1 cellular context compared by ENCODE assay signal in the genomic region with DNA sequence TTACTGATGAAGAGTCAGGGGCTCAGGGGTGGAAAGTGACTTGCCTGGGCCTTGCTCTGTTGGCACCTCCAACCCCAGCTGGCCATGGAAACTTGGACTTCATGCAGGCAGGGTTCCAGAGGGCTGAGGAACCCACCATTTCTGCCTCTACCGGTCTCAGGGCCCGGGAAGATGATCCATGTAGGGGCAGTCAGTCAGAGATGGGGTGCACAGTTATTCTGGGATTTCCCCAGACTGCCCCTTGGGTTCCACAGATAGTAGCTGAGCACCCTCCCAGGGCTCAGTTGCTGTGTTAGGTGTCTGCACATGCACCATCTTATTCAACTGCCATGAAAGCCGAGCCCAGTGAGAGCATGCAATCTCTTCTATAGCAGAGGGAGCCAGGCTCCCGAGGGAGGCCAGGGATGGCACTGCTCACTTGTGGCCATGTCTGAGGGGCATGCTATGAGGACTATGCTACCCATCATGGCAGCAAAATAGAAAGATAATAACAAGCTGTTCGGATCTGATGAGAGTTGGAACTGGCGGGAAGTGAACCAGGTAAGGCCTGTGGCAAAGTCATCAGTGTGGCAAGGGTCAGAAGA.
TF ChIP-seq lines count a peak whose summit lies in the region.

No MANE protein-coding gene starts in this region.

TF ChIP-seq in HepG2, 621 proteins besides CTCF, POLR2A, EP300 and RAD21 (continued from another document):
- no peak for TF ChIP-seq SAP130 (CRISPR knock-in tag; IDR thresholded peaks at IDR 0.05; ENCODE audit: low read depth)
- no peak for TF ChIP-seq FOXP4 (CRISPR knock-in tag; IDR thresholded peaks at IDR 0.05)
- no peak for TF ChIP-seq ZBTB42 (CRISPR knock-in tag; IDR thresholded peaks at IDR 0.05)
- TF ChIP-seq, protein P1, sequence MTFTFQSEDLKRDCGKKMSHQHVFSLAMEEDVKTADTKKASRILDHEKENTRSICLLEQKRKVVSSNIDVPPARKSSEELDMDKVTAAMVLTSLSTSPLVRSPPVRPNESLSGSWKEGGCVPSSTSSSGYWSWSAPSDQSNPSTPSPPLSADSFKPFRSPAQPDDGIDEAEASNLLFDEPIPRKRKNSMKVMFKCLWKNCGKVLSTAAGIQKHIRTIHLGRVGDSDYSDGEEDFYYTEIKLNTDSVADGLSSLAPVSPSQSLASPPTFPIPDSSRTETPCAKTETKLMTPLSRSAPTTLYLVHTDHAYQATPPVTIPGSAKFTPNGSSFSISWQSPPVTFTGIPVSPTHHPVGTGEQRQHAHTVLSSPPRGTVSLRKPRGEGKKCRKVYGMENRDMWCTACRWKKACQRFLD (CRISPR knock-in tag; IDR thresholded peaks at IDR 0.05; ENCODE audit: borderline replicate concordance): no peak
- TF ChIP-seq ZNF766 (CRISPR knock-in tag; IDR thresholded peaks at IDR 0.05; ENCODE audit: borderline replicate concordance): no peak
- no peak for TF ChIP-seq NCOR1 (IDR thresholded peaks at IDR 0.05; ENCODE audit: borderline replicate concordance, low read length)
- no peak for TF ChIP-seq HDAC6 (IDR thresholded peaks at IDR 0.05; ENCODE audit: low read depth, low read length)
